ENCODE assay signal across 15 cellular contexts in the genomic region with DNA sequence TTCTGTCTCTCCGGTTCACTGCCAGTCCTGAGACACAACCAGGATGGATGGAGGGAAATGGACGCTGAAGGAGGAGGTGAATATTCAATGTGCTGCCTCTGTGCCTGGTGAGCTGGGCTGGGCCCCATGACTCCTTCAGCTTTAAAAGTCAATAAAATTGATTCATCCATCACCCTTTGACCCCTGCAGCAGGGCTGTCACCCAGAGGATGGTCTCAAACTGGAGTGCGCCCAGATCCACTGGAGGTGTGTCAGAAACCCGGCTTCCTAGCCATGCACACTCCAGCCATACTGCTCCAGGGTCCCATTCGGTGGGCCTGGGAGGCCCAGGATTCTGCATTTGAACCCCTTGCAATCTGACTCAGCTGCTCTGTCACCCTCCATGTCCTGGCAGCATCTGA.
DNase-seq lines count a peak whose midpoint lies in the region; ATAC-seq, FAIRE-seq and TF ChIP-seq lines count a peak whose summit lies in the region.
"Had no signal": no experiment of that assay in that cellular context is flagged by ENCODE, and none has a peak within 500 bp of the region (broad histone marks: within the 10 kb centered on the region; RNA-seq: fewer than 3 reads in every experiment).

No MANE protein-coding gene starts in this region.

- H4K20me1 ChIP-seq in HepG2 (ENCODE audit: insufficient read depth, low read length): no peaks in the 10 kb centered on the region

- TF ChIP-seq EP300 in HepG2 (IDR thresholded peaks at IDR 0.05; ENCODE audit: low read depth in 2 of 2, low read length in 2 of 2) (no peak), HepG2 (CRISPR knock-in tag; IDR thresholded peaks at IDR 0.05; ENCODE audit: borderline replicate concordance) (no peak)

- H3K4me1 ChIP-seq in colonic mucosa: peaks cover 3% of the 10 kb centered on the region
- H3K4me1 ChIP-seq in HepG2 (ENCODE audit: insufficient read depth, low read length): peaks cover 10% of the 10 kb centered on the region
- peaks cover 16 to 29% of the 10 kb centered on the region in 2 donors for H3K4me1 ChIP-seq in mucosa of rectum (ENCODE audit: control insufficient read depth in 2 of 2, insufficient read depth in 2 of 2, low read length in 2 of 2)
- no peaks in the 10 kb centered on the region for H3K4me1 ChIP-seq in left ventricle myocardium inferior
- H3K4me1 ChIP-seq: A549 had no signal

- DNase-seq in colonic mucosa: peak; percentile 24
- no peak for DNase-seq in HepG2 (ENCODE audit: low spot score)
- no peak for DNase-seq in left ventricle myocardium inferior
- no peak for DNase-seq in activated CD4-positive, alpha-beta memory T cell treated with anti-CD3 and anti-CD28 coated beads, Interleukin-2, amount 10 ng/mL, durations not matched to agents 7 days and 5 days
- DNase-seq in RCC 7860 (ENCODE audit: low spot score): no peak
- DNase-seq: BE2C; CD4-positive, alpha-beta memory T cell; DMS79; H7 had no signal

- no peaks in the 10 kb centered on the region for H3K36me3 Mint-ChIP-seq in activated CD4-positive, alpha-beta memory T cell treated with anti-CD3 and anti-CD28 coated beads, Interleukin-2, amount 10 ng/mL, durations not matched to agents 7 days and 5 days (ENCODE audit: low read depth)
- H3K36me3 Mint-ChIP-seq: CD4-positive, alpha-beta memory T cell had no signal

- H2AFZ ChIP-seq in HepG2 (ENCODE audit: low read length): no peak overlapping the region
- H2AFZ ChIP-seq: GM23338 had no signal

- H3K27ac ChIP-seq in colonic mucosa (no peak overlapping the region), HepG2 (ENCODE audit: extremely low read length, insufficient read depth, low read length) (no peak overlapping the region), mucosa of rectum (ENCODE audit: low read depth in 2 of 2, low read length in 2 of 2) (peak overlapping the region; percentile 91), left ventricle myocardium inferior (replicated peaks) (no peak overlapping the region)
- H3K27ac ChIP-seq: A549, C4-2B had no signal

- POLR2A ChIA-PET in HepG2 (lab: Yijun Ruan, JAX): no interaction called here
- POLR2A ChIA-PET in activated CD4-positive, alpha-beta memory T cell treated with anti-CD3 and anti-CD28 coated beads, Interleukin-2, amount 10 ng/mL, durations not matched to agents 7 days and 5 days (lab: Charles Lee): no interaction called here

- H3K27me3 ChIP-seq in colonic mucosa (no peaks in the 10 kb centered on the region), HepG2 (ENCODE audit: control insufficient read depth in 1 of 2, insufficient read depth in 2 of 2, low read length in 2 of 2) (peaks cover 3 to 7% of the 10 kb centered on the region in 2 experiments; a peak in 2 of 5 replicates), mucosa of rectum (ENCODE audit: control insufficient read depth in 2 of 2, insufficient read depth in 2 of 2, low read length in 2 of 2) (no peaks in the 10 kb centered on the region), left ventricle myocardium inferior (ENCODE audit: low read depth) (peaks cover 7% of the 10 kb centered on the region)
- H3K27me3 ChIP-seq: BE2C had no signal

- BruUV-seq in HepG2 (replicated peaks; lab: Mats Ljungman, UMichigan): no TSS peak

- FAIRE-seq in HepG2 (lab: Jason Lieb, UNC): no peak
- no peak for FAIRE-seq in RCC 7860 (lab: Jason Lieb, UNC)
- FAIRE-seq: A549, GM12878 had no signal

- H3K4me2 ChIP-seq in HepG2 (ENCODE audit: low read depth, low read length): no peak overlapping the region
- H3K4me2 ChIP-seq: A549, GM23338 had no signal

- no peak overlapping the region for H3K9ac ChIP-seq in colonic mucosa (ENCODE audit: low read depth in 2 of 2, low read length in 2 of 2)
- no peak overlapping the region for H3K9ac ChIP-seq in HepG2 (ENCODE audit: insufficient read depth, low read depth, low read length)
- H3K9ac ChIP-seq in mucosa of rectum (ENCODE audit: low read depth in 1 of 2, low read length in 2 of 2): no peak overlapping the region

- in situ Hi-C loops in HepG2 (cut with HindIII; ENCODE audit: extremely low pct_ligation_motif_present, low pct_unique_long_range_greater_than_20kb): no loop called here

- CTCF ChIA-PET in HepG2 (lab: Yijun Ruan, JAX; ENCODE audit: low intra/inter-chr PET ratio, low total read pairs): no interaction called here
- CTCF ChIA-PET in activated CD4-positive, alpha-beta memory T cell treated with anti-CD3 and anti-CD28 coated beads, Interleukin-2, amount 10 ng/mL, durations not matched to agents 7 days and 5 days (lab: Charles Lee): no interaction called here

- TF ChIP-seq RAD21 in HepG2 (CRISPR knock-in tag; IDR thresholded peaks at IDR 0.05): no peak

- peaks cover 6% of the 10 kb centered on the region for H3K27me3 Mint-ChIP-seq in activated CD4-positive, alpha-beta memory T cell treated with anti-CD3 and anti-CD28 coated beads, Interleukin-2, amount 10 ng/mL, durations not matched to agents 7 days and 5 days

- no peaks in the 10 kb centered on the region for H3K9me3 ChIP-seq in colonic mucosa
- H3K9me3 ChIP-seq in HepG2 (ENCODE audit: low read length): no peaks in the 10 kb centered on the region
- H3K9me3 ChIP-seq in mucosa of rectum (ENCODE audit: control insufficient read depth in 2 of 2, low read length in 2 of 2): no peaks in the 10 kb centered on the region
- no peaks in the 10 kb centered on the region for H3K9me3 ChIP-seq in left ventricle myocardium inferior (replicated peaks)
- H3K9me3 ChIP-seq: A549, BE2C had no signal

- 36% methylated on average over 2 of the region's 5 CpGs for WGBS in HepG2 (ENCODE audit: low lambda C conversion rate)

- H3K36me3 ChIP-seq in colonic mucosa (no peaks in the 10 kb centered on the region), HepG2 (replicated peaks in 1 of 2; ENCODE audit: control insufficient read depth in 1 of 2, insufficient read depth in 2 of 2, low read length in 2 of 2) (no peaks in the 10 kb centered on the region), mucosa of rectum (ENCODE audit: control insufficient read depth in 2 of 2, insufficient read depth in 2 of 2, low read length in 2 of 2) (no peaks in the 10 kb centered on the region), left ventricle myocardium inferior (no peaks in the 10 kb centered on the region)
- H3K36me3 ChIP-seq: BE2C had no signal

- ATAC-seq in HepG2: no peak
- no peak for ATAC-seq in HG03439 (IDR thresholded peaks at IDR 0.05; ENCODE audit: unreplicated experiment)
- ATAC-seq: A549, GM23338 had no signal

- H3K27ac Mint-ChIP-seq in activated CD4-positive, alpha-beta memory T cell treated with anti-CD3 and anti-CD28 coated beads, Interleukin-2, amount 10 ng/mL, durations not matched to agents 7 days and 5 days: no peak overlapping the region
- H3K27ac Mint-ChIP-seq: CD4-positive, alpha-beta memory T cell; GM23338 had no signal

- H3K4me3 ChIP-seq in colonic mucosa (no peak overlapping the region), HepG2 (replicated peaks in 1 of 3; ENCODE audit: insufficient read depth in 1 of 3, low read depth in 2 of 3, low read length in 3 of 3) (no peak overlapping the region), mucosa of rectum (ENCODE audit: low read length in 2 of 2) (no peak overlapping the region), left ventricle myocardium inferior (no peak overlapping the region)
- H3K4me3 ChIP-seq: A549, GM12878, GM23338 had no signal

- intact Hi-C loops in colonic mucosa (cut with DNase I) (no loop called here), HepG2 (cut with micrococcal nuclease; ENCODE audit: unreplicated experiment) (no loop called here), left ventricle myocardium inferior (cut with micrococcal nuclease) (no loop called here)

- TF ChIP-seq CTCF in colonic mucosa (IDR thresholded peaks at IDR 0.05): no peak
- no peak for TF ChIP-seq CTCF in HepG2 (CRISPR knock-in tag; IDR thresholded peaks at IDR 0.05)
- no peak for TF ChIP-seq CTCF in left ventricle myocardium inferior (IDR thresholded peaks at IDR 0.05; ENCODE audit: borderline replicate concordance)

- no peak for TF ChIP-seq POLR2A in HepG2 (IDR thresholded peaks at IDR 0.05; ENCODE audit: insufficient read depth in 1 of 2, low read depth in 2 of 2, low read length in 2 of 2)

- H3K4me1 Mint-ChIP-seq in activated CD4-positive, alpha-beta memory T cell treated with anti-CD3 and anti-CD28 coated beads, Interleukin-2, amount 10 ng/mL, durations not matched to agents 7 days and 5 days: no peaks in the 10 kb centered on the region
- H3K4me1 Mint-ChIP-seq: CD4-positive, alpha-beta memory T cell had no signal

- H3K79me2 ChIP-seq in HepG2 (ENCODE audit: insufficient read depth, low read length): no peaks in the 10 kb centered on the region

- no peak overlapping the region for H3K4me3 Mint-ChIP-seq in activated CD4-positive, alpha-beta memory T cell treated with anti-CD3 and anti-CD28 coated beads, Interleukin-2, amount 10 ng/mL, durations not matched to agents 7 days and 5 days
- H3K4me3 Mint-ChIP-seq: CD4-positive, alpha-beta memory T cell; GM23338 had no signal

- H3K9me3 Mint-ChIP-seq in activated CD4-positive, alpha-beta memory T cell treated with anti-CD3 and anti-CD28 coated beads, Interleukin-2, amount 10 ng/mL, durations not matched to agents 7 days and 5 days: peaks cover 3% of the 10 kb centered on the region

TF ChIP-seq in HepG2, 621 proteins besides CTCF, POLR2A, EP300 and RAD21:
- no peak for TF ChIP-seq ZMYM2 (CRISPR knock-in tag; IDR thresholded peaks at IDR 0.05)
- no peak for TF ChIP-seq ZNF615 (CRISPR knock-in tag; IDR thresholded peaks at IDR 0.05; ENCODE audit: borderline replicate concordance)
- peak; percentile 64 for TF ChIP-seq KAT2B (IDR thresholded peaks at IDR 0.05; ENCODE audit: borderline replicate concordance, low read depth, low read length)
- TF ChIP-seq ZNF775 (CRISPR knock-in tag; IDR thresholded peaks at IDR 0.05; ENCODE audit: borderline replicate concordance): no peak
- no peak for TF ChIP-seq ZNF451 (CRISPR knock-in tag; IDR thresholded peaks at IDR 0.05)

Comparison
In these comparisons a context has a peak if more than half of its experiments do, and no peak if none do; other contexts are left out.
1. H3K27ac ChIP-seq: peak in mucosa of rectum (2 of 2); none in colonic mucosa (single experiment), HepG2 (single experiment) and left ventricle myocardium inferior (single experiment).